22 cellular contexts compared by ENCODE assay signal in genomic region chr1:64664287-64664686, GRCh38.
DNase-seq lines count a peak whose midpoint lies in the region; ATAC-seq and TF ChIP-seq lines count a peak whose summit lies in the region.
"Had no signal": no experiment of that assay in that cellular context is flagged by ENCODE, and none has a peak within 500 bp of the region (broad histone marks: within the 10 kb centered on the region; RNA-seq: fewer than 3 reads in every experiment).

No MANE protein-coding gene starts in this region.

- ATAC-seq in GM19023 (IDR thresholded peaks at IDR 0.05; ENCODE audit: unreplicated experiment) = no peak
- ATAC-seq: activated T-cell treated with anti-CD3 and anti-CD28 coated beads, Interleukin-2, amount 50 U/mL, for 4 hours; CD8-positive, alpha-beta T cell; natural killer cell treated with Interleukin-12 subunit alpha and Interleukin-12 subunit beta and Interleukin-15 and Interleukin-18, amount 100 ng/mL, for 72 hours had no signal

- no peak for TF ChIP-seq CTCF in hepatocyte (IDR thresholded peaks at IDR 0.05; ENCODE audit: poor library complexity)

- H3K79me2 ChIP-seq in hepatocyte = no peaks in the 10 kb centered on the region

- H3K27me3 ChIP-seq in hepatocyte = no peaks in the 10 kb centered on the region
- H3K27me3 ChIP-seq: adrenal gland, tibial artery had no signal

- no peaks in the 10 kb centered on the region for H3K9me3 ChIP-seq in hepatocyte (ENCODE audit: low read depth)
- H3K9me3 ChIP-seq: adrenal gland, left ventricle myocardium inferior, tibial artery had no signal

- no peak overlapping the region for H2AFZ ChIP-seq in hepatocyte

- WGBS in hepatocyte (ENCODE audit: low lambda C conversion rate, missing lambda C conversion rate) = 88% methylated on average over 6 of the region's 6 CpGs

- no peak overlapping the region for H3K4me3 ChIP-seq in hepatocyte
- H3K4me3 ChIP-seq: adrenal gland, left ventricle myocardium inferior, SK-N-MC, tibial artery had no signal

- H3K36me3 ChIP-seq in hepatocyte (replicated peaks; ENCODE audit: insufficient read depth, low read depth) = no peaks in the 10 kb centered on the region

- H3K9me2 ChIP-seq in hepatocyte (replicated peaks; ENCODE audit: insufficient read depth) = no peaks in the 10 kb centered on the region

- no peak overlapping the region for H3K4me2 ChIP-seq in hepatocyte

- DNase-seq in NCI-H1105 treated with DMSO at 0.1 percent for 48 hours (lab: John Stamatoyannopoulos, UW) = peak; percentile 27
- no peak for DNase-seq in NCI-H1105 (lab: John Stamatoyannopoulos, UW)
- peak; percentile 53 for DNase-seq in astrocyte of the hippocampus (ENCODE audit: low read depth, low spot score)
- DNase-seq in hepatocyte (ENCODE audit: low spot score) = no peak
- DNase-seq in pons (ENCODE audit: low spot score) = peak; percentile 25
- DNase-seq in NCI-H2081 treated with DMSO at 0.1 percent for 48 hours (lab: John Stamatoyannopoulos, UW) = no peak
- no peak for DNase-seq in NOMO-1 treated with dmso at 0.1 percent for 144 hours (lab: John Stamatoyannopoulos, UW; ENCODE audit: unreplicated experiment)
- DNase-seq: activated naive CD4-positive, alpha-beta T cell treated with Interleukin-2 at 50 U/mL for 16 hours; activated T-cell treated with anti-CD3 and anti-CD28 coated beads, Interleukin-2, amount 50 U/mL, for 4 hours; CD8-positive, alpha-beta T cell; DMS 273 treated with DMSO at 0.1 percent for 48 hours; effector CD4-positive, alpha-beta T cell; left ventricle myocardium inferior; NCI-H1930; NCI-H524 treated with DMSO at 0.1 percent for 48 hours; tibial artery had no signal

- H3K27ac ChIP-seq in hepatocyte = peak overlapping the region; percentile 52
- H3K27ac ChIP-seq: 22Rv1, adrenal gland, left ventricle myocardium inferior, RWPE1, SK-N-MC, tibial artery had no signal

- no peaks in the 10 kb centered on the region for H4K20me1 ChIP-seq in hepatocyte (ENCODE audit: insufficient read depth, poor library complexity, severe bottlenecking)

- no peaks in the 10 kb centered on the region for H3K4me1 ChIP-seq in hepatocyte (ENCODE audit: insufficient read depth)
- H3K4me1 ChIP-seq: adrenal gland, tibial artery had no signal

Comparison
In these comparisons a context has a peak if more than half of its experiments do, and no peak if none do; other contexts are left out.
1. DNase-seq: peak in NCI-H1105 treated with DMSO at 0.1 percent for 48 hours (single experiment), astrocyte of the hippocampus (single experiment) and pons (single experiment); none in NCI-H1105 (single experiment), hepatocyte (single experiment), NCI-H2081 treated with DMSO at 0.1 percent for 48 hours (single experiment) and NOMO-1 treated with dmso at 0.1 percent for 144 hours (single experiment).